8 cellular contexts compared by ENCODE assay signal in genomic region chr2:64523667-64524603, GRCh38. TPM values are rescaled to one million over a fixed set of nuclear protein-coding genes. Genes with fewer than 3 reads are reported as not detected.
DNase-seq lines count a peak whose midpoint lies in the region; ATAC-seq and TF ChIP-seq lines count a peak whose summit lies in the region.

Gene AFTPH (plus strand): TSS chr2:64524328. CDS start chr2:64551475, 27,147 bp downstream.

- H3K27me3 ChIP-seq in PC-3 (ENCODE audit: low read length): no peaks in the 10 kb centered on the region

- peak within 1 kb of the TSS; percentile 84 for H3K9ac ChIP-seq in PC-3 (ENCODE audit: low read length)

- no peaks in the 10 kb centered on the region for H3K9me2 ChIP-seq in PC-3 (replicated peaks; ENCODE audit: low read length)

- TSS peak; percentile 90 for BruUV-seq in PC-3 (replicated peaks; lab: Mats Ljungman, UMichigan)

- H3K4me1 ChIP-seq in PC-3 (ENCODE audit: insufficient read depth, low read length): peaks cover 4% of the 10 kb centered on the region

- TF ChIP-seq RAD21 in Ishikawa (IDR thresholded peaks at IDR 0.05; ENCODE audit: low read depth): no peak

- CTCF ChIA-PET in PC-3 (lab: Charles Lee): interaction anchor here (0.6 to 1.8 kb wide), 6 partner anchors 29 to 365 kb away, joined by 3 to 10 read pairs (median 4); no protein-coding TSS in a partner anchor

- peak within 1 kb of the TSS; percentile 99 for H2AFZ ChIP-seq in PC-3 (ENCODE audit: low read length)

- peak; percentile 80 for ATAC-seq in GM21529 (IDR thresholded peaks at IDR 0.05; ENCODE audit: unreplicated experiment)
- peak; percentile 91 for ATAC-seq in PC-3

- intact Hi-C loops in PC-3 (cut with micrococcal nuclease): loop anchor here (1.0 to 5.0 kb wide), 2 partner anchors 19 to 118 kb away; no protein-coding TSS in a partner anchor

- peaks cover 51% of the 10 kb centered on the region for H3K79me2 ChIP-seq in PC-3 (ENCODE audit: low read length)

- no peak for TF ChIP-seq CTCF in PC-3 (conservative IDR thresholded peaks at IDR 0.05; ENCODE audit: low read depth, low read length)

- peak within 1 kb of the TSS; percentile 98 for H3K4me2 ChIP-seq in PC-3 (ENCODE audit: low read length)

- H3K27ac ChIP-seq in PC-3 (ENCODE audit: low read length): peak within 1 kb of the TSS; percentile 57
- H3K27ac ChIP-seq in epithelial cell of prostate: peak within 1 kb of the TSS; percentile 71

- no peaks in the 10 kb centered on the region for H3K36me3 ChIP-seq in PC-3 (ENCODE audit: low read depth, low read length)

- peaks cover 12% of the 10 kb centered on the region for H4K20me1 ChIP-seq in PC-3 (ENCODE audit: low read length)

- H3K9me3 ChIP-seq in PC-3 (ENCODE audit: low read length): no peaks in the 10 kb centered on the region

- peak within 1 kb of the TSS; percentile 76 for H3K4me3 ChIP-seq in PC-3 (ENCODE audit: low read length)

- no peaks in the 10 kb centered on the region for H3F3A ChIP-seq in PC-3 (ENCODE audit: low read length, unreplicated experiment)

- DNase-seq in DMS 273 treated with DMSO at 0.1 percent for 48 hours (lab: John Stamatoyannopoulos, UW) (peak; percentile 97), PC-3 (peak; percentile 99), activated T-cell treated with anti-CD3 and anti-CD28 coated beads for 48 hours (ENCODE audit: low read depth) (peak; percentile 98), epithelial cell of prostate (ENCODE audit: low read depth, low spot score) (peak; percentile 93), mucosa of gallbladder (ENCODE audit: low spot score) (peak; percentile 99)
- peak; percentile 97 to 100 for DNase-seq in stimulated activated CD8-positive, alpha-beta memory T cell treated with anti-CD3 and anti-CD28 coated beads, Interleukin-4, amount 100 ng/mL, for 4 hours (ENCODE audit: low read depth in 2 of 2, low spot score in 1 of 2)

- POLR2A ChIA-PET in PC-3 (lab: Charles Lee; ENCODE audit: unreplicated experiment): interaction anchor here (0.7 kb wide), 1 partner anchor 10 kb away, joined by 5 read pairs; no protein-coding TSS in a partner anchor

- 0 out of 2 replicates have a peak, but pooled peaks have one; percentile 6 for TF ChIP-seq EP300 in Ishikawa (IDR thresholded peaks at IDR 0.05; ENCODE audit: borderline replicate concordance)

TF ChIP-seq in Ishikawa, 13 proteins besides CTCF, POLR2A, EP300 and RAD21:
- TF ChIP-seq TEAD4 (IDR thresholded peaks at IDR 0.05): peak; percentile 16; the same call in 1 of the 2 replicates
- peak; percentile 98 for TF ChIP-seq ZBTB7A (IDR thresholded peaks at IDR 0.05; ENCODE audit: low read depth)
- no peak for TF ChIP-seq NFIC (IDR thresholded peaks at IDR 0.05)
- TF ChIP-seq REST (IDR thresholded peaks at IDR 0.05; ENCODE audit: low read depth): no peak
- TF ChIP-seq CREB1 (IDR thresholded peaks at IDR 0.05; ENCODE audit: low read depth): peak; percentile 91
- no peak for TF ChIP-seq CEBPB (IDR thresholded peaks at IDR 0.05)
- TF ChIP-seq FOXM1 (IDR thresholded peaks at IDR 0.05; ENCODE audit: borderline replicate concordance, low read depth): no peak
- no peak for TF ChIP-seq MAX (IDR thresholded peaks at IDR 0.05)
- TF ChIP-seq EGR1 (IDR thresholded peaks at IDR 0.05): peak; percentile 65
- peak; percentile 73 for TF ChIP-seq TAF1 (IDR thresholded peaks at IDR 0.05; ENCODE audit: low read depth)
- TF ChIP-seq USF1 (IDR thresholded peaks at IDR 0.05): no peak
- TF ChIP-seq YY1 (IDR thresholded peaks at IDR 0.05; ENCODE audit: low read depth): peak; percentile 98
- no peak for TF ChIP-seq TCF12 (IDR thresholded peaks at IDR 0.05; ENCODE audit: low read depth)
TF ChIP-seq in Ishikawa: peak in this region for 6.

RNA-seq across cellular contexts. Expression of gene AFTPH, which starts in this region (rescaled TPM):
- 18.9 and 26.6 TPM in 2 replicates for total RNA-seq in PC-3 (2014; rRNA removed)
- total RNA-seq in mucosa of gallbladder: 62.4 TPM

Comparison
In these comparisons a context has a peak if more than half of its experiments do, and no peak if none do; other contexts are left out.
1. Peak in every context shown above with its lines: DNase-seq, ATAC-seq, H3K4me3 ChIP-seq and H3K27ac ChIP-seq.